Comparison of ENCODE assay signal across 15 cellular contexts in genomic region chr2:233360771-233361176, GRCh38. TPM values are rescaled to one million over a fixed set of nuclear protein-coding genes. Genes with fewer than 3 reads are reported as not detected.
A peak's percentile ranks its signal among the peaks of the same experiment; 100 is the strongest.
DNase-seq lines count a peak whose midpoint lies in the region; ATAC-seq and TF ChIP-seq lines count a peak whose summit lies in the region.
"Had no signal": no experiment of that assay in that cellular context is flagged by ENCODE, and none has a peak within 500 bp of the region (broad histone marks: within the 10 kb centered on the region; RNA-seq: fewer than 3 reads in every experiment).

No MANE protein-coding gene starts in this region.

- peaks cover 4% of the 10 kb centered on the region for H3K36me3 ChIP-seq in endodermal cell (ENCODE audit: control insufficient read depth, insufficient read depth, low read length)
- peaks cover 3% of the 10 kb centered on the region for H3K36me3 ChIP-seq in mesodermal cell (ENCODE audit: control insufficient read depth, insufficient read depth, low read length)
- peaks cover 0 to 5% (median 0%) of the 10 kb centered on the region in 4 donors for H3K36me3 ChIP-seq in transverse colon

- no peaks in the 10 kb centered on the region for H3K9me3 Mint-ChIP-seq in endodermal cell

- TF ChIP-seq POLR2A in transverse colon (IDR thresholded peaks at IDR 0.05) = no peak

- in situ Hi-C loops in transverse colon (cut with MboI; ENCODE audit: low pct_ligation_motif_present in 1 of 4, low pct_unique_long_range_greater_than_20kb in 1 of 4, low sequenced_read_pairs in 3 of 4) = no loop called here

- TF ChIP-seq CTCF in endodermal cell (conservative IDR thresholded peaks at IDR 0.05) (peak; percentile 35), transverse colon (IDR thresholded peaks at IDR 0.05) (no peak)

- no peak for TF ChIP-seq EP300 in transverse colon (IDR thresholded peaks at IDR 0.05; ENCODE audit: low read depth)

- H3K9ac ChIP-seq in endodermal cell (ENCODE audit: extremely low read depth, low read length, poor library complexity, severe bottlenecking) = no peak overlapping the region

- H3K4me1 ChIP-seq in endodermal cell (ENCODE audit: control insufficient read depth, insufficient read depth, low read length) (peaks cover 7% of the 10 kb centered on the region), mesodermal cell (ENCODE audit: control insufficient read depth, insufficient read depth, low read length, poor library complexity, severe bottlenecking) (peaks cover 18% of the 10 kb centered on the region), transverse colon (peaks cover 0 to 46% (median 14%) of the 10 kb centered on the region in 4 donors)

- H3K27ac Mint-ChIP-seq in endodermal cell = peak overlapping the region; percentile 78

- peaks cover 12% of the 10 kb centered on the region for H3K36me3 Mint-ChIP-seq in endodermal cell (ENCODE audit: low read depth)

- H3K4me3 ChIP-seq in endodermal cell (ENCODE audit: low read length) (no peak overlapping the region), mesodermal cell (ENCODE audit: extremely low read depth, insufficient read depth, low read length, poor library complexity, severe bottlenecking) (no peak overlapping the region), transverse colon (no peak overlapping the region)
- H3K4me3 ChIP-seq: esophagus squamous epithelium had no signal

- 66 to 75% methylated on average over 4 of the region's 4 CpGs for WGBS in endodermal cell (ENCODE audit: insufficient coverage in 1 of 2, insufficient read length in 1 of 2), 2 experiments
- WGBS in mesodermal cell (ENCODE audit: insufficient coverage in 2 of 2), 2 experiments = 44 to 78% methylated on average over 2 to 3 of the region's 4 CpGs
- 74 to 85% methylated on average over 4 of the region's 4 CpGs for WGBS in transverse colon (ENCODE audit: low coverage in 1 of 2), 2 donors

- H3K4me3 Mint-ChIP-seq in endodermal cell = no peak overlapping the region

- intact Hi-C loops in Right ventricle myocardium inferior (cut with DNase I) = no loop called here
- intact Hi-C loops in cardiac septum (cut with DNase I) = no loop called here
- intact Hi-C loops in transverse colon (cut with DNase I; ENCODE audit: low total_unique reads) = no loop called here

- peaks cover 10% of the 10 kb centered on the region for H3K27me3 Mint-ChIP-seq in endodermal cell (ENCODE audit: insufficient read depth)

- ATAC-seq in Right ventricle myocardium inferior = peak; percentile 3

- peaks cover 7% of the 10 kb centered on the region for H3K9me3 ChIP-seq in endodermal cell (ENCODE audit: control insufficient read depth, low read length)
- H3K9me3 ChIP-seq in mesodermal cell (ENCODE audit: control insufficient read depth, low read length) = no peaks in the 10 kb centered on the region
- no peaks in the 10 kb centered on the region for H3K9me3 ChIP-seq in transverse colon
- H3K9me3 ChIP-seq: esophagus squamous epithelium had no signal

- DNase-seq in Right ventricle myocardium inferior (ENCODE audit: missing footprints) = no peak
- no peak for DNase-seq in cardiac septum (ENCODE audit: low spot score)
- no peak for DNase-seq in endodermal cell
- DNase-seq in transverse colon = peak; percentile 1
- no peak for DNase-seq in activated T-cell treated with anti-CD3 and anti-CD28 coated beads for 4 hours
- DNase-seq in NCI-H1048 (lab: John Stamatoyannopoulos, UW) = no peak
- DNase-seq in NAMALWA (ENCODE audit: low spot score) = no peak
- DNase-seq: activated effector memory CD4-positive, alpha-beta T cell treated with Interleukin-2 at 50 U/mL for 16 hours; esophagus squamous epithelium; hypothalamus; Kasumi-1; NCI-H1694; NCI-H510A; small intestine had no signal

- peaks cover 5% of the 10 kb centered on the region for H3K27me3 ChIP-seq in endodermal cell (ENCODE audit: control insufficient read depth, insufficient read depth, low read length, poor library complexity, severe bottlenecking)
- H3K27me3 ChIP-seq in transverse colon = no peaks in the 10 kb centered on the region
- H3K27me3 ChIP-seq: esophagus squamous epithelium had no signal

- H3K27ac ChIP-seq in endodermal cell (ENCODE audit: low read depth, low read length) = no peak overlapping the region
- peak overlapping the region; percentile 86 for H3K27ac ChIP-seq in mesodermal cell (ENCODE audit: low read depth, low read length, severe bottlenecking)
- no peak overlapping the region for H3K27ac ChIP-seq in transverse colon
- H3K27ac ChIP-seq: esophagus squamous epithelium had no signal

- H3K4me1 Mint-ChIP-seq in endodermal cell = peaks cover 27% of the 10 kb centered on the region

RNA-seq across cellular contexts. Expression of gene DGKD, which starts 6.5 kb away (rescaled TPM):
- total RNA-seq in Right ventricle myocardium inferior (29.2 TPM), cardiac septum (100 TPM), endodermal cell (10 to 100 TPM; 39.2 to 46.9 TPM), transverse colon (100 to 1,000 TPM in 1 of 4 donors, 10 to 100 TPM in 3; 55.7 to 166 (median 91.5) TPM)
- 27.4 TPM for polyA plus RNA-seq in endodermal cell (2013, experiment 1 of 2)
- 22.4 TPM for polyA plus RNA-seq in endodermal cell (2013, experiment 2 of 2)
- polyA plus RNA-seq in mesodermal cell (2013, experiment 1 of 2) = 23.6 TPM
- 22.2 TPM for polyA plus RNA-seq in mesodermal cell (2013, experiment 2 of 2)

RNA-seq across cellular contexts. Expression of gene SAG, which starts 53.2 kb away (rescaled TPM):
- total RNA-seq in Right ventricle myocardium inferior = not detected
- not detected for total RNA-seq in cardiac septum
- not detected for total RNA-seq in endodermal cell
- polyA plus RNA-seq in endodermal cell (2013, experiment 1 of 2) = not detected
- not detected for polyA plus RNA-seq in endodermal cell (2013, experiment 2 of 2)
- not detected for polyA plus RNA-seq in mesodermal cell (2013, experiment 1 of 2)
- polyA plus RNA-seq in mesodermal cell (2013, experiment 2 of 2) = not detected
- not detected for total RNA-seq in transverse colon
- total RNA-seq: esophagus squamous epithelium had no signal
- polyA plus RNA-seq: small intestine had no signal
